Comparison of ENCODE assay signal across 16 cellular contexts in genomic region chr2:127633556-127634065, GRCh38. TPM values are rescaled to one million over a fixed set of nuclear protein-coding genes. Genes with fewer than 3 reads are reported as not detected.
A peak's percentile ranks its signal among the peaks of the same experiment; 100 is the strongest.
DNase-seq lines count a peak whose midpoint lies in the region; ATAC-seq and TF ChIP-seq lines count a peak whose summit lies in the region.
"Had no signal": no experiment of that assay in that cellular context is flagged by ENCODE, and none has a peak within 500 bp of the region (broad histone marks: within the 10 kb centered on the region; RNA-seq: fewer than 3 reads in every experiment).

No MANE protein-coding gene starts in this region.

- no peak overlapping the region for H3K4me3 ChIP-seq in heart left ventricle
- H3K4me3 ChIP-seq in OCI-LY3 (ENCODE audit: low read length) = no peak overlapping the region
- H3K4me3 ChIP-seq in stomach smooth muscle (ENCODE audit: low read length in 2 of 2) = no peak overlapping the region

- peak overlapping the region; percentile 33; the same call in 1 of the 2 replicates for H3K4me2 ChIP-seq in OCI-LY3 (ENCODE audit: low read length)

- H3K4me1 ChIP-seq in heart left ventricle (peaks cover 31 to 98% (median 74%) of the 10 kb centered on the region in 12 donors), OCI-LY3 (ENCODE audit: low read length) (peaks cover 24% of the 10 kb centered on the region), stomach smooth muscle (ENCODE audit: control insufficient read depth, insufficient read depth, low read length) (peaks cover 71% of the 10 kb centered on the region)

- TF ChIP-seq CTCF in heart left ventricle (IDR thresholded peaks at IDR 0.05) (no peak), OCI-LY3 (IDR thresholded peaks at IDR 0.05; ENCODE audit: low read depth, low read length) (no peak)

- DNase-seq in heart left ventricle (peak in 3 of 5 donors; percentile 40 to 43 (median 42)), left cardiac atrium (no peak), lung microvascular endothelial cell (ENCODE audit: low read depth in 2 of 2) (peak; percentile 25 to 36), kidney tubule cell (ENCODE audit: low spot score) (no peak), HCEC 1CT (no peak), amygdala (lab: John Stamatoyannopoulos, UW) (no peak)
- DNase-seq: activated naive CD4-positive, alpha-beta T cell; central memory CD4-positive, alpha-beta T cell; NCI-H1105 treated with DMSO at 0.1 percent for 48 hours; NCI-H226; stimulated activated naive CD4-positive, alpha-beta T cell treated with Interleukin-2 at 50 U/mL for 16 hours had no signal

- H3K27me3 ChIP-seq in heart left ventricle (no peaks in the 10 kb centered on the region), OCI-LY3 (ENCODE audit: low read depth, low read length) (no peaks in the 10 kb centered on the region), stomach smooth muscle (ENCODE audit: control insufficient read depth in 1 of 2, insufficient read depth in 2 of 2, low read length in 2 of 2) (no peaks in the 10 kb centered on the region)

- no peak for ATAC-seq in heart left ventricle
- ATAC-seq in left cardiac atrium = no peak

- H3K79me2 ChIP-seq in OCI-LY3 (ENCODE audit: low read length) = no peaks in the 10 kb centered on the region

- no peaks in the 10 kb centered on the region for H4K20me1 ChIP-seq in OCI-LY3 (ENCODE audit: insufficient read depth, low read length)

- peak in 1 of 2 donors; percentile 12 for TF ChIP-seq POLR2A in heart left ventricle (IDR thresholded peaks at IDR 0.05)

- 45 to 62% (median 52%) methylated on average over 9 of the region's 9 CpGs for WGBS in heart left ventricle, 4 donors

- H3K9me3 ChIP-seq in heart left ventricle (no peaks in the 10 kb centered on the region), OCI-LY3 (ENCODE audit: insufficient read depth, low read length) (no peaks in the 10 kb centered on the region), stomach smooth muscle (ENCODE audit: control insufficient read depth in 2 of 2, low read length in 2 of 2) (no peaks in the 10 kb centered on the region)

- intact Hi-C loops in heart left ventricle (cut with DNase I) (loop anchor here in 2 of 10 donors (5.0 kb wide), 2 partner anchors 44 to 49 kb away; partner anchors contain the start of gene LIMS2 (in 1 of the 2)), left cardiac atrium (cut with DNase I) (no loop called here)

- H3K36me3 ChIP-seq in heart left ventricle (peaks cover 0 to 6% (median 2%) of the 10 kb centered on the region in 9 donors), OCI-LY3 (replicated peaks; ENCODE audit: low read depth, low read length) (no peaks in the 10 kb centered on the region), stomach smooth muscle (ENCODE audit: control insufficient read depth in 2 of 2, insufficient read depth in 2 of 2, low read length in 2 of 2) (peaks cover 0 to 1% of the 10 kb centered on the region in 2 donors)

- H2AFZ ChIP-seq in OCI-LY3 (ENCODE audit: low read depth, low read length) = peak overlapping the region; percentile 57; the same call in 1 of the 2 replicates

- H3K9ac ChIP-seq in OCI-LY3 (ENCODE audit: low read length) (no peak overlapping the region), stomach smooth muscle (ENCODE audit: low read length in 2 of 2) (no peak overlapping the region)

- H3K27ac ChIP-seq in heart left ventricle = peak overlapping the region; percentile 7 to 92 (median 76)
- no peak overlapping the region for H3K27ac ChIP-seq in OCI-LY3 (ENCODE audit: low read length)
- H3K27ac ChIP-seq in stomach smooth muscle (ENCODE audit: low read length) = peak overlapping the region; percentile 78

RNA-seq across cellular contexts. Expression of gene GPR17, which starts 12.3 kb away (rescaled TPM):
- under 1 TPM in 6 of 9 donors, not detected in 3; 0.10 to 0.36 (median 0.24) TPM for total RNA-seq in heart left ventricle
- polyA plus RNA-seq in heart left ventricle = 1 to 10 TPM in 1 of 2 donors, under 1 TPM in 1; 0.26 to 8.0 TPM
- total RNA-seq in left cardiac atrium = under 1 TPM in 1 of 2 donors, not detected in 1; 0.24 TPM
- not detected in 2 replicates for total RNA-seq in lung microvascular endothelial cell
- total RNA-seq: glomerular endothelial cell, H7, SK-MEL-5 had no signal

RNA-seq across cellular contexts. Expression of gene LIMS2, which starts 41.7 kb away (rescaled TPM):
- total RNA-seq in heart left ventricle (100 to 1,000 TPM in 7 of 9 donors, 10 to 100 TPM in 2; 97.1 to 225 (median 158) TPM), left cardiac atrium (100 to 1,000 TPM; 157 to 204 TPM), lung microvascular endothelial cell (3.6 and 5.0 TPM in 2 replicates)
- 100 to 1,000 TPM; 115 to 293 TPM for polyA plus RNA-seq in heart left ventricle

Comparison
In these comparisons a context has a peak if more than half of its experiments do, and no peak if none do; other contexts are left out.
1. DNase-seq: peak in heart left ventricle (3 of 5) and lung microvascular endothelial cell (2 of 2); none in left cardiac atrium (single experiment), kidney tubule cell (single experiment), HCEC 1CT (single experiment) and amygdala (0 of 56).
2. RNA of gene LIMS2, which starts 41.7 kb away (total RNA-seq): 157 to 204 TPM in left cardiac atrium and 97.1 to 225 TPM in heart left ventricle; 3.6 to 5.0 TPM in lung microvascular endothelial cell; every median in the first group is over 10 times any median in the second.